ENCODE assay signal across 9 cellular contexts in the genomic region with DNA sequence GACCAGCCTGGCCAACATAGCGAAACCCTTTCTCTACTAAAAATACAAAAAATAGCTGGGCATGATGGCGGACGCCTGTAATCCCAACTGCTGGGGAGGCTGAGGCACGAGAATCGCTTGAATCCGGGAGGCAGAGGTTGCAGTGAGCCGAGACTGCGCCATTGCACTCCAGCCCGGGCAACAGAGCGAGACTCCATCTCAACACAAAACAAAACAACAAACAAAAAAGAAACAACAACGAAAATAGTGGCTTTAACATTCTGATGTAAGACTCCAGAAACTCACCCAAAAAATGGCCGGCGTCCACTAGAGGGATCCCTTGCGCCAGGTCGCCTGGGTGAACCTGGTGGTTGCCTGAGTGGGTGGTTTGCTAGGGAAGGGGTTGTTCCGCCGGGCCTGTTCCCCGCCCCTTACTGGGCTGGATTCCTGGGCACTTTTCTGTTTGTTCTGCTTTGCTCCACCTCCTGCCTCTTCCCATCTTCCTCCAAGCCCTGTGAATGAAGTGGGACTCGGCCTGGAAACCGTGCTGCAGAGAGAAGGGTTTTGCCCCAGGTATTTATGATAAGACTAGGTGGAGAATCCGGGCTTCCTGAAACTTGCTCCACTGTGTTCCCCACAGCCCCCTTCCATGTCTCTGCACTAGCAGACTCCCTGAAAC. TPM values are rescaled to one million over a fixed set of nuclear protein-coding genes. Genes with fewer than 3 reads are reported as not detected.
DNase-seq lines count a peak whose midpoint lies in the region; ATAC-seq and TF ChIP-seq lines count a peak whose summit lies in the region.
"Had no signal": no experiment of that assay in that cellular context is flagged by ENCODE, and none has a peak within 500 bp of the region (broad histone marks: within the 10 kb centered on the region; RNA-seq: fewer than 3 reads in every experiment).

No MANE protein-coding gene starts in this region.

- ATAC-seq in lower lobe of right lung: peak; percentile 83 to 89
- peak; percentile 88 for ATAC-seq in upper lobe of right lung
- no peak for ATAC-seq in HG03045 (IDR thresholded peaks at IDR 0.05; ENCODE audit: unreplicated experiment)
- ATAC-seq in HG02623 (IDR thresholded peaks at IDR 0.05; ENCODE audit: unreplicated experiment): no peak

- H3K4me2 ChIP-seq in SU-DHL-6 (ENCODE audit: low read depth, low read length, poor library complexity, severe bottlenecking): peak overlapping the region; percentile 82

- in situ Hi-C loops in Caki2 (cut with HindIII; ENCODE audit: low pct_unique_long_range_greater_than_20kb, low sequenced_read_pairs): no loop called here
- in situ Hi-C loops in astrocyte of the cerebellum (cut with HindIII; ENCODE audit: low sequenced_read_pairs): no loop called here

- TF ChIP-seq CTCF in SU-DHL-6 (IDR thresholded peaks at IDR 0.05; ENCODE audit: insufficient read depth, low read length, poor library complexity, severe bottlenecking) (peak; percentile 39), astrocyte of the cerebellum (IDR thresholded peaks at IDR 0.05; ENCODE audit: low read depth, low read length, missing control alignments) (peak; percentile 35), lower lobe of right lung (IDR thresholded peaks at IDR 0.05) (peak; percentile 46), upper lobe of right lung (IDR thresholded peaks at IDR 0.05) (peak; percentile 42)

- no peaks in the 10 kb centered on the region for H3K9me2 ChIP-seq in SU-DHL-6 (replicated peaks; ENCODE audit: insufficient read depth, low read length)

- DNase-seq in Caki2 (ENCODE audit: low read depth): peak; percentile 90
- peak in 55 of 76 experiments; percentile 4 to 64 (median 40) for DNase-seq in HUDEP-2 (lab: John Stamatoyannopoulos, UW; ENCODE audit: unreplicated experiment in 76 of 76)
- peak; percentile 5 for DNase-seq in astrocyte of the cerebellum (ENCODE audit: low read depth)
- peak; percentile 86 for DNase-seq in lower lobe of right lung
- DNase-seq in upper lobe of right lung: peak; percentile 89

- intact Hi-C loops in lower lobe of right lung (cut with DNase I) (no loop called here), upper lobe of right lung (cut with DNase I) (no loop called here)

- no peaks in the 10 kb centered on the region for H3K9me3 ChIP-seq in SU-DHL-6 (ENCODE audit: insufficient read depth, low read length)
- H3K9me3 ChIP-seq in lower lobe of right lung: no peaks in the 10 kb centered on the region
- no peaks in the 10 kb centered on the region for H3K9me3 ChIP-seq in upper lobe of right lung
- H3K9me3 ChIP-seq: tibial nerve had no signal

- peak overlapping the region; percentile 48 for H3K27ac ChIP-seq in SU-DHL-6 (ENCODE audit: low read depth, low read length)
- no peak overlapping the region for H3K27ac ChIP-seq in lower lobe of right lung
- H3K27ac ChIP-seq in upper lobe of right lung: peak overlapping the region; percentile 13
- H3K27ac ChIP-seq: tibial nerve had no signal

- H3F3A ChIP-seq in SU-DHL-6 (ENCODE audit: insufficient read depth): peaks cover 32% of the 10 kb centered on the region

- H2AFZ ChIP-seq in SU-DHL-6 (ENCODE audit: low read depth, low read length, severe bottlenecking): peak overlapping the region; percentile 73

- no peaks in the 10 kb centered on the region for H4K20me1 ChIP-seq in SU-DHL-6 (ENCODE audit: low read depth, low read length)

- H3K4me1 ChIP-seq in lower lobe of right lung (peaks cover 23% of the 10 kb centered on the region), upper lobe of right lung (peaks cover 7% of the 10 kb centered on the region)

- peak overlapping the region; percentile 39; the same call in 1 of the 2 replicates for H3K9ac ChIP-seq in SU-DHL-6 (ENCODE audit: low read length)

- H3K36me3 ChIP-seq in SU-DHL-6 (ENCODE audit: low read length) (peaks cover 7% of the 10 kb centered on the region; the same call in 1 of the 2 replicates), lower lobe of right lung (peaks cover 34% of the 10 kb centered on the region), upper lobe of right lung (peaks cover 34% of the 10 kb centered on the region)

- no peaks in the 10 kb centered on the region for H3K27me3 ChIP-seq in SU-DHL-6 (ENCODE audit: low read length)
- H3K27me3 ChIP-seq in lower lobe of right lung (ENCODE audit: low read depth): no peaks in the 10 kb centered on the region
- H3K27me3 ChIP-seq in upper lobe of right lung: no peaks in the 10 kb centered on the region
- H3K27me3 ChIP-seq: tibial nerve had no signal

- H3K4me3 ChIP-seq in SU-DHL-6 (ENCODE audit: insufficient read depth, low read length, poor library complexity, severe bottlenecking) (peak overlapping the region; percentile 45), astrocyte of the cerebellum (ENCODE audit: low read depth, low read length) (no peak overlapping the region), lower lobe of right lung (peak overlapping the region; percentile 74), upper lobe of right lung (peak overlapping the region; percentile 65)

- peaks cover 7% of the 10 kb centered on the region; the same call in 1 of the 2 replicates for H3K79me2 ChIP-seq in SU-DHL-6 (ENCODE audit: insufficient read depth, low read length)

RNA-seq across cellular contexts. Expression of a gene that starts 1.5 kb away (rescaled TPM):
- 6.1 and 10.3 TPM in 2 replicates for total RNA-seq in Caki2 (2014; rRNA removed; shearing (Covaris generic); ENCODE audit: low replicate concordance)
- 56.3 TPM for total RNA-seq in lower lobe of right lung
- 46.4 TPM for total RNA-seq in upper lobe of right lung

RNA-seq across cellular contexts. Expression of a gene that starts 25.9 kb away (rescaled TPM):
- 105 and 115 TPM in 2 replicates for total RNA-seq in Caki2 (2014; rRNA removed; shearing (Covaris generic); ENCODE audit: low replicate concordance)
- 193 TPM for total RNA-seq in lower lobe of right lung
- total RNA-seq in upper lobe of right lung: 185 TPM

RNA-seq across cellular contexts. Expression of a gene that starts 48.8 kb away (rescaled TPM):
- 42.3 and 48.0 TPM in 2 replicates for total RNA-seq in Caki2 (2014; rRNA removed; shearing (Covaris generic); ENCODE audit: low replicate concordance)
- total RNA-seq in lower lobe of right lung: 12.8 TPM
- 16.0 TPM for total RNA-seq in upper lobe of right lung

RNA-seq across cellular contexts. Expression of a gene that starts 54.9 kb away (rescaled TPM):
- total RNA-seq in Caki2 (2014; rRNA removed; shearing (Covaris generic); ENCODE audit: low replicate concordance): 4.2 and 6.9 TPM in 2 replicates
- 73.4 TPM for total RNA-seq in lower lobe of right lung
- 52.6 TPM for total RNA-seq in upper lobe of right lung

Comparison
In these comparisons a context has a peak if more than half of its experiments do, and no peak if none do; other contexts are left out.
1. DNase-seq: peak in every context shown above with its lines; median percentile 90 in Caki2; 89 in upper lobe of right lung; 86 in lower lobe of right lung; 40 in HUDEP-2; 5 in astrocyte of the cerebellum.
2. ATAC-seq: peak in lower lobe of right lung (2 of 2) and upper lobe of right lung (single experiment); none in HG03045 (single experiment) and HG02623 (single experiment).
3. Peak in every context shown above with its lines, with median percentiles within 50 percentile points of each other: CTCF ChIP-seq.